Comparison of ENCODE assay signal across 8 cellular contexts in genomic region chr16:87945351-87946042, GRCh38. TPM values are rescaled to one million over a fixed set of nuclear protein-coding genes. Genes with fewer than 3 reads are reported as not detected.
DNase-seq lines count a peak whose midpoint lies in the region; ATAC-seq and TF ChIP-seq lines count a peak whose summit lies in the region.

No MANE protein-coding gene starts in this region.

- peaks cover under 1 to 11% of the 10 kb centered on the region in 2 donors for H3K4me1 Mint-ChIP-seq in natural killer cell treated with Interleukin-12 subunit alpha and Interleukin-12 subunit beta and Interleukin-15 and Interleukin-18, amount 100 ng/mL, for 72 hours (ENCODE audit: low read depth in 2 of 2)

- peaks cover 0 to 3% of the 10 kb centered on the region in 2 donors for H3K27me3 Mint-ChIP-seq in natural killer cell treated with Interleukin-12 subunit alpha and Interleukin-12 subunit beta and Interleukin-15 and Interleukin-18, amount 100 ng/mL, for 72 hours

- H3K4me1 ChIP-seq in SK-N-SH (ENCODE audit: control insufficient read depth in 1 of 2, insufficient read depth in 2 of 2, low read depth in 1 of 2, low read length in 1 of 2) = peaks cover 0 to 14% of the 10 kb centered on the region in 2 experiments; a peak in 1 of 4 replicates
- no peaks in the 10 kb centered on the region for H3K4me1 ChIP-seq in fibroblast of lung (ENCODE audit: control insufficient read depth, extremely low read depth, insufficient read depth, low read length)

- peak overlapping the region; percentile 1 to 34; a peak in 3 of 4 replicates for H3K4me3 ChIP-seq in SK-N-SH (ENCODE audit: low read depth in 2 of 2, low read length in 1 of 2)
- peak overlapping the region in 2 of 4 experiments; percentile 4 to 10 for H3K4me3 ChIP-seq in fibroblast of lung (replicated peaks in 1 of 4; ENCODE audit: control extremely low read depth in 1 of 4, insufficient read depth in 1 of 4, low read depth in 3 of 4, low read length in 4 of 4)

- H3K79me2 ChIP-seq in SK-N-SH (ENCODE audit: insufficient read depth) = no peaks in the 10 kb centered on the region
- H3K79me2 ChIP-seq in fibroblast of lung (ENCODE audit: control insufficient read depth, insufficient read depth, low read length) = no peaks in the 10 kb centered on the region

- H3K27me3 ChIP-seq in SK-N-SH (ENCODE audit: insufficient read depth) (no peaks in the 10 kb centered on the region), fibroblast of lung (ENCODE audit: control insufficient read depth, insufficient read depth, low read length) (no peaks in the 10 kb centered on the region)

- no peaks in the 10 kb centered on the region for H3F3A ChIP-seq in SK-N-SH (replicated peaks; ENCODE audit: insufficient read depth)

- H3K27ac Mint-ChIP-seq in natural killer cell treated with Interleukin-12 subunit alpha and Interleukin-12 subunit beta and Interleukin-15 and Interleukin-18, amount 100 ng/mL, for 72 hours = no peak overlapping the region

- no peaks in the 10 kb centered on the region for H3K36me3 Mint-ChIP-seq in natural killer cell treated with Interleukin-12 subunit alpha and Interleukin-12 subunit beta and Interleukin-15 and Interleukin-18, amount 100 ng/mL, for 72 hours

- CTCF ChIA-PET in SK-N-SH (lab: Yijun Ruan, JAX) = interaction anchor here (1.0 kb wide), 1 partner anchor 15 kb away, joined by 3 read pairs; no protein-coding TSS in a partner anchor

- TF ChIP-seq EP300 in SK-N-SH (IDR thresholded peaks at IDR 0.05; ENCODE audit: borderline replicate concordance in 1 of 2, low read depth in 1 of 2, low read length in 1 of 2) = no peak

- no peaks in the 10 kb centered on the region for H3K9me3 Mint-ChIP-seq in natural killer cell treated with Interleukin-12 subunit alpha and Interleukin-12 subunit beta and Interleukin-15 and Interleukin-18, amount 100 ng/mL, for 72 hours

- ATAC-seq in natural killer cell treated with Interleukin-12 subunit alpha and Interleukin-12 subunit beta and Interleukin-15 and Interleukin-18, amount 100 ng/mL, for 72 hours = peak; percentile 31 to 55
- ATAC-seq in GM18861 (IDR thresholded peaks at IDR 0.05; ENCODE audit: unreplicated experiment) = no peak

- H3K4me2 ChIP-seq in SK-N-SH (no peak overlapping the region; the same call in 1 of the 2 replicates), fibroblast of lung (ENCODE audit: extremely low read depth, insufficient read depth, low read length) (peak overlapping the region; percentile 29)

- no peak for TF ChIP-seq RAD21 in SK-N-SH (IDR thresholded peaks at IDR 0.05; ENCODE audit: low read length)

- peak overlapping the region; percentile 86; the same call in 1 of the 2 replicates for H2AFZ ChIP-seq in SK-N-SH (ENCODE audit: low read depth)
- peak overlapping the region; percentile 21 for H2AFZ ChIP-seq in fibroblast of lung (ENCODE audit: low read length)

- peak overlapping the region in 1 of 2 experiments; percentile 80; a peak in 2 of 4 replicates for H3K27ac ChIP-seq in SK-N-SH (ENCODE audit: low read depth in 2 of 2, low read length in 1 of 2)
- no peak overlapping the region for H3K27ac ChIP-seq in fibroblast of lung (ENCODE audit: insufficient read depth, low read length)

- no peaks in the 10 kb centered on the region for H3K9me2 ChIP-seq in SK-N-SH

- no peaks in the 10 kb centered on the region for H3K36me3 ChIP-seq in SK-N-SH (replicated peaks in 1 of 2; ENCODE audit: control insufficient read depth in 1 of 2, insufficient read depth in 2 of 2, low read length in 1 of 2)
- H3K36me3 ChIP-seq in fibroblast of lung (ENCODE audit: control insufficient read depth, insufficient read depth, low read length) = no peaks in the 10 kb centered on the region

- no peaks in the 10 kb centered on the region for H3K9me3 ChIP-seq in SK-N-SH
- no peaks in the 10 kb centered on the region for H3K9me3 ChIP-seq in fibroblast of lung (ENCODE audit: control insufficient read depth, insufficient read depth, low read depth, low read length)

- TF ChIP-seq CTCF in SK-N-SH (IDR thresholded peaks at IDR 0.05) (no peak), fibroblast of lung (conservative IDR thresholded peaks at IDR 0.05 in 1 of 2, IDR thresholded peaks at IDR 0.05 in 1 of 2; ENCODE audit: low read depth in 1 of 2, low read length in 2 of 2) (no peak)

- H3K4me3 Mint-ChIP-seq in natural killer cell treated with Interleukin-12 subunit alpha and Interleukin-12 subunit beta and Interleukin-15 and Interleukin-18, amount 100 ng/mL, for 72 hours = no peak overlapping the region

- POLR2A ChIA-PET in SK-N-SH (lab: Yijun Ruan, JAX) = interaction anchor here (1.0 kb wide), 1 partner anchor 20 kb away, joined by 4 read pairs; no protein-coding TSS in a partner anchor

- H3K9ac ChIP-seq in SK-N-SH (no peak overlapping the region), fibroblast of lung (ENCODE audit: insufficient read depth, low read length) (no peak overlapping the region)

- peak; percentile 37 for DNase-seq in activated CD4-positive, alpha-beta T cell treated with anti-CD3 and anti-CD28 coated beads for 48 hours
- DNase-seq in activated CD4-positive, alpha-beta T cell treated with anti-CD3 and anti-CD28 coated beads, Interleukin-2, amount 50 U/mL, for 4 hours = no peak
- DNase-seq in SK-N-SH (peak; percentile 90), fibroblast of lung (ENCODE audit: low read depth in 2 of 2) (peak; percentile 83), NAMALWA (ENCODE audit: low spot score) (no peak), AML-193 (lab: John Stamatoyannopoulos, UW) (no peak)
- DNase-seq in natural killer cell treated with Interleukin-12 subunit alpha and Interleukin-12 subunit beta and Interleukin-15 and Interleukin-18, amount 100 ng/mL, for 72 hours (ENCODE audit: low spot score) = peak; percentile 45

- WGBS in SK-N-SH (ENCODE audit: low lambda C conversion rate) = 24% methylated on average over 18 of the region's 22 CpGs

- H4K20me1 ChIP-seq in SK-N-SH (ENCODE audit: insufficient read depth) (no peaks in the 10 kb centered on the region), fibroblast of lung (ENCODE audit: control insufficient read depth, extremely low read depth, insufficient read depth, low read length) (no peaks in the 10 kb centered on the region)

TF ChIP-seq in SK-N-SH, 30 proteins besides CTCF, POLR2A, EP300 and RAD21 (continues in another document):
- peak; percentile 41; the same call in 1 of the 2 replicates for TF ChIP-seq MXI1 (IDR thresholded peaks at IDR 0.05; ENCODE audit: low read depth, low read length)
- no peak for TF ChIP-seq REST (IDR thresholded peaks at IDR 0.05; ENCODE audit: low read depth, low read length)
- TF ChIP-seq MEF2A (IDR thresholded peaks at IDR 0.05; ENCODE audit: borderline replicate concordance, low read depth) = no peak
- 0 out of 2 replicates have a peak, but pooled peaks have one; percentile 30 for TF ChIP-seq TAF1 (IDR thresholded peaks at IDR 0.05; ENCODE audit: borderline replicate concordance, low read depth, low read length)
- peak; percentile 82; the same call in 1 of the 2 replicates for TF ChIP-seq USF1 (IDR thresholded peaks at IDR 0.05; ENCODE audit: borderline replicate concordance, low read depth)
- no peak for TF ChIP-seq RFX5 (IDR thresholded peaks at IDR 0.05; ENCODE audit: low read length)

RNA-seq across cellular contexts. Expression of gene BANP, which starts 5.7 kb away (rescaled TPM):
- polyA plus RNA-seq in SK-N-SH (2012; rRNA removed) = 15.0 and 16.8 TPM in 2 replicates
- 9.8 and 11.1 TPM in 2 replicates for polyA plus RNA-seq in SK-N-SH (2012; cell fraction: cytosol; rRNA removed)
- 42.8 and 46.7 TPM in 2 replicates for polyA plus RNA-seq in SK-N-SH (2012; cell fraction: nucleus; rRNA removed)
- total RNA-seq in fibroblast of lung = 28.0 and 31.0 TPM in 2 replicates
- 9.3 and 12.2 TPM in 2 replicates for polyA plus RNA-seq in fibroblast of lung
- 6.0 and 8.8 TPM in 2 replicates for polyA plus RNA-seq in fibroblast of lung (2012)
- polyA minus RNA-seq in fibroblast of lung (ENCODE audit: low replicate concordance) = 20.4 and 30.4 TPM in 2 replicates
- 10 to 100 TPM; 31.3 to 59.2 TPM for total RNA-seq in natural killer cell treated with Interleukin-12 subunit alpha and Interleukin-12 subunit beta and Interleukin-15 and Interleukin-18, amount 100 ng/mL, for 72 hours

RNA-seq across cellular contexts. Expression of gene CA5A, which starts 9.2 kb away (rescaled TPM):
- polyA plus RNA-seq in SK-N-SH (2012; rRNA removed) (not detected in 2 replicates), fibroblast of lung (not detected in 2 replicates)
- not detected in 2 replicates for polyA plus RNA-seq in SK-N-SH (2012; cell fraction: cytosol; rRNA removed)
- polyA plus RNA-seq in SK-N-SH (2012; cell fraction: nucleus; rRNA removed) = not detected in 2 replicates
- total RNA-seq in fibroblast of lung = not detected in 2 replicates
- not detected in 2 replicates for polyA plus RNA-seq in fibroblast of lung (2012)
- polyA minus RNA-seq in fibroblast of lung (ENCODE audit: low replicate concordance) = not detected in 2 replicates
- total RNA-seq in natural killer cell treated with Interleukin-12 subunit alpha and Interleukin-12 subunit beta and Interleukin-15 and Interleukin-18, amount 100 ng/mL, for 72 hours = not detected

Comparison
In these comparisons a context has a peak if more than half of its experiments do, and no peak if none do; other contexts are left out.
1. DNase-seq: peak in activated CD4-positive, alpha-beta T cell treated with anti-CD3 and anti-CD28 coated beads for 48 hours (single experiment), SK-N-SH (single experiment), fibroblast of lung (2 of 2) and natural killer cell treated with Interleukin-12 subunit alpha and Interleukin-12 subunit beta and Interleukin-15 and Interleukin-18, amount 100 ng/mL, for 72 hours (single experiment); none in activated CD4-positive, alpha-beta T cell treated with anti-CD3 and anti-CD28 coated beads, Interleukin-2, amount 50 U/mL, for 4 hours (0 of 2), NAMALWA (single experiment) and AML-193 (0 of 2).